Comparison of ENCODE assay signal across 26 cellular contexts in the genomic region with DNA sequence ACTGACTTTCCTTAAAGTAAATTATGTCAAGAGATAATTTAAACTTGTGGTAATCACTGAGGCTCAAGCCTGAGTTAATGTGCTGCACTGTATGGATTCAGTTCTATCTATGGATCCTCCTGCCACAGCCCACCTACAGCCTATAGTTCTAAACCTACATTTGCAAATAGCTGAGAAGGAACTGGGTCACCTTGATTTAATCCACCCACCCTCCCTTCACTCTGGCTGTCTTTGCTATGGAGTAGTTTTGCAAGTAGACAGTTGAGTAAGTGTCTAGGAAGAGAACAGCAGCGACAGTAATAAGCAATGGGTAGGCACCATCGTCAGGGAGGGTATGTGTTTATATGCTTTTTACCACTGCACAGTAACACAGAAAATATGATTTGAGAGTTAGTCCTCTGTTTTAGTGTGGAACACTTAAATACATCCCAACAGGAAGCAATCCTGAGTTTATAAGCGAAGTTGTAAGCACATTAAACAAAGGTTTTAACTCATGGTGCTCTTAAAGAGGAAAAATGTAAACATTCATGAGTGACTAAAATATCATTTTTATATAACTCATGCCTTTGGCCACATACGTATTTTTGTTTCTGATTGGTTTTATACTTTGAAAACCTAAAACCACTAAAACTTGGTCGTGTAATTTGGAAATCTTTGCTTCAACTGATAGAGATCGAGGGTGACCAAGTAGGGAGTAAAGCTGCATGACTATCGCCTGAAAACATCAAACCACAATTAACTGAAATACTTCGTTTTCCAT. TPM values are rescaled to one million over a fixed set of nuclear protein-coding genes. Genes with fewer than 3 reads are reported as not detected.
"Had no signal": no experiment of that assay in that cellular context is flagged by ENCODE, and none has a peak within 500 bp of the region (broad histone marks: within the 10 kb centered on the region; RNA-seq: fewer than 3 reads in every experiment).

No MANE protein-coding gene starts in this region.

- H3K27me3 Mint-ChIP-seq: T-cell had no signal

- H3K4me1 Mint-ChIP-seq: activated CD4-positive, alpha-beta T cell treated with anti-CD3 and anti-CD28 coated beads, Interleukin-2, amount 10 ng/mL, durations not matched to agents 7 days and 5 days; naive B cell; stimulated activated naive B cell treated with anti-CD40 and anti-IgM and Interleukin-4, amounts not matched to agents 10 μg/mL and 1 μg/mL and 100 μg/mL, for 72 hours; T-cell had no signal

- H3K36me3 ChIP-seq: adrenal gland, ascending aorta, brain microvascular endothelial cell, gastrocnemius medialis, right lobe of liver, transverse colon, uterus had no signal

- H3K36me3 Mint-ChIP-seq: activated naive CD4-positive, alpha-beta T cell treated with anti-CD3 and anti-CD28 coated beads, Interleukin-2, amount 50 U/mL, for 72 hours; naive B cell; stimulated activated naive B cell treated with anti-CD40 and anti-IgM and Interleukin-4, amounts not matched to agents 10 μg/mL and 1 μg/mL and 100 μg/mL, for 72 hours; T-cell had no signal

- H3K27ac ChIP-seq: adrenal gland, ascending aorta, brain microvascular endothelial cell, gastrocnemius medialis, right lobe of liver, transverse colon, uterus had no signal

- H3K27ac Mint-ChIP-seq: activated CD4-positive, alpha-beta T cell treated with anti-CD3 and anti-CD28 coated beads, Interleukin-2, amount 10 ng/mL, durations not matched to agents 7 days and 5 days; activated CD8-positive, alpha-beta T cell treated with anti-CD3 and anti-CD28 coated beads, Interleukin-2, amount 10 ng/mL, durations not matched to agents 7 days and 5 days; activated naive CD4-positive, alpha-beta T cell treated with anti-CD3 and anti-CD28 coated beads, Interleukin-2, amount 50 U/mL, for 72 hours; stimulated activated naive B cell treated with anti-CD40 and anti-IgM and Interleukin-4, amounts not matched to agents 10 μg/mL and 1 μg/mL and 100 μg/mL, for 72 hours; T-cell had no signal

- H3K4me1 ChIP-seq: adrenal gland, ascending aorta, gastrocnemius medialis, right lobe of liver, transverse colon, uterus had no signal

- DNase-seq: activated CD4-positive, alpha-beta T cell treated with anti-CD3 and anti-CD28 coated beads, Interleukin-2, amount 10 ng/mL, durations not matched to agents 7 days and 5 days; activated CD4-positive, CD25-positive, alpha-beta regulatory T cell treated with anti-CD3 and anti-CD28 coated beads, Interleukin-2, amount 50 U/mL, for 72 hours; activated CD8-positive, alpha-beta T cell treated with anti-CD3 and anti-CD28 coated beads, Interleukin-2, amount 10 ng/mL, durations not matched to agents 7 days and 5 days; activated T-cell treated with anti-CD3 and anti-CD28 coated beads, Interleukin-2, amount 50 U/mL, for 1 hour; adrenal gland; brain microvascular endothelial cell; central memory CD4-positive, alpha-beta T cell; dermis blood vessel endothelial cell; effector CD8-positive, alpha-beta T cell; gastrocnemius medialis; mesenchymal stem cell; mucosa of descending colon; naive B cell; occipital lobe; right lobe of liver; stimulated activated CD4-positive, alpha-beta T cell treated with anti-CD3 and anti-CD28 coated beads, Interleukin-2, amount 100 ng/mL, for 48 hours; stimulated activated CD8-positive, alpha-beta memory T cell treated with anti-CD3 and anti-CD28 coated beads, Interleukin-4, amount 100 ng/mL, for 48 hours; stimulated activated naive B cell treated with anti-CD40 and anti-IgM and Interleukin-4, amounts not matched to agents 10 μg/mL and 1 μg/mL and 100 μg/mL, for 72 hours; T-cell; T-helper 9 cell; transverse colon; uterus had no signal

- H3K27me3 ChIP-seq: adrenal gland, ascending aorta, brain microvascular endothelial cell, gastrocnemius medialis, right lobe of liver, transverse colon, uterus had no signal

- H3K9me3 Mint-ChIP-seq: activated CD4-positive, alpha-beta T cell treated with anti-CD3 and anti-CD28 coated beads, Interleukin-2, amount 10 ng/mL, durations not matched to agents 7 days and 5 days; activated naive CD4-positive, alpha-beta T cell treated with anti-CD3 and anti-CD28 coated beads, Interleukin-2, amount 50 U/mL, for 72 hours; naive B cell; stimulated activated naive B cell treated with anti-CD40 and anti-IgM and Interleukin-4, amounts not matched to agents 10 μg/mL and 1 μg/mL and 100 μg/mL, for 72 hours; T-cell had no signal

- H3K4me3 Mint-ChIP-seq: activated CD4-positive, alpha-beta T cell treated with anti-CD3 and anti-CD28 coated beads, Interleukin-2, amount 10 ng/mL, durations not matched to agents 7 days and 5 days; activated CD8-positive, alpha-beta T cell treated with anti-CD3 and anti-CD28 coated beads, Interleukin-2, amount 10 ng/mL, durations not matched to agents 7 days and 5 days; naive B cell; stimulated activated naive B cell treated with anti-CD40 and anti-IgM and Interleukin-4, amounts not matched to agents 10 μg/mL and 1 μg/mL and 100 μg/mL, for 72 hours; T-cell had no signal

- H3K4me3 ChIP-seq: adrenal gland, ascending aorta, gastrocnemius medialis, mucosa of descending colon, right lobe of liver, transverse colon, uterus had no signal

- H3K9me3 ChIP-seq: adrenal gland, ascending aorta, gastrocnemius medialis, mucosa of descending colon, right lobe of liver, transverse colon, uterus had no signal

- ATAC-seq: activated CD8-positive, alpha-beta T cell treated with anti-CD3 and anti-CD28 coated beads, Interleukin-2, amount 10 ng/mL, durations not matched to agents 7 days and 5 days; activated naive CD4-positive, alpha-beta T cell treated with anti-CD3 and anti-CD28 coated beads, Interleukin-2, amount 50 U/mL, for 72 hours; gastrocnemius medialis; mucosa of descending colon; right lobe of liver; stimulated activated naive B cell treated with anti-CD40 and anti-IgM and Interleukin-4, amounts not matched to agents 10 μg/mL and 1 μg/mL and 100 μg/mL, for 72 hours; T-cell had no signal

RNA-seq across cellular contexts. Expression of a gene that starts 36.3 kb away (rescaled TPM):
- total RNA-seq: activated CD4-positive, alpha-beta T cell treated with anti-CD3 and anti-CD28 coated beads, Interleukin-2, amount 10 ng/mL, durations not matched to agents 7 days and 5 days; activated CD8-positive, alpha-beta T cell treated with anti-CD3 and anti-CD28 coated beads, Interleukin-2, amount 10 ng/mL, durations not matched to agents 7 days and 5 days; activated naive CD4-positive, alpha-beta T cell treated with anti-CD3 and anti-CD28 coated beads, Interleukin-2, amount 50 U/mL, for 72 hours; ascending aorta; occipital lobe; temporal lobe; uterus had no signal
- polyA plus RNA-seq: adrenal gland, neural cell had no signal
